In the genomic region with DNA sequence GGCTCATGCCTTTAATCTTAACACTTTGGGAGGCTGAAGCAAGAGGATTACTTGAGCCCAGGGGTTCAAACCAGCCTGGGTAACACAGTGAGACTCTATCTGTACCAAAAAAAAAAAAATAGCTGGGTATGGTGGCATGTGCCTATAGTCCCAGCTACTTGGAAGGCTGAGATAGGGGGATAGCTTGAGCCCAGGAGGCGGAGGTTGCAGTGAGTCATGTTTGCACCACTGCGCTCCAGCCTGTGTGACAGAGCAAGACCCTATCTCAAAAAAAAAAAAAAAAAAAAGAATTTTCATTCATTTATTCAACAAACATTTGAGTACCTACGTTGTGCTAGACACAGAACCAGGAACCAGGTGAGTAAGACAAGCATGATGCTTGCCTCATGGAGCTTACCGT, we compare ENCODE assay signal across 25 cellular contexts.
DNase-seq lines count a peak whose midpoint lies in the region; ATAC-seq and TF ChIP-seq lines count a peak whose summit lies in the region.
"Had no signal": no experiment of that assay in that cellular context is flagged by ENCODE, and none has a peak within 500 bp of the region (broad histone marks: within the 10 kb centered on the region; RNA-seq: fewer than 3 reads in every experiment).

No MANE protein-coding gene starts in this region.

- intact Hi-C loops in lower lobe of right lung (cut with DNase I), result no loop called here

- no peaks in the 10 kb centered on the region for H3K27me3 ChIP-seq in Loucy (ENCODE audit: insufficient read depth, low read length, poor library complexity, severe bottlenecking)
- H3K27me3 ChIP-seq in lower lobe of right lung (ENCODE audit: low read depth), result no peaks in the 10 kb centered on the region
- H3K27me3 ChIP-seq: adrenal gland, left lung had no signal

- no peak overlapping the region for H3K9ac ChIP-seq in Loucy (ENCODE audit: low read depth, low read length, poor library complexity, severe bottlenecking)

- no peak overlapping the region for H3K27ac ChIP-seq in lower lobe of right lung
- H3K27ac ChIP-seq: adrenal gland, left lung, SK-N-MC had no signal

- no peak overlapping the region for H3K4me3 Mint-ChIP-seq in activated naive CD4-positive, alpha-beta T cell treated with anti-CD3 and anti-CD28 coated beads, Interleukin-2, amount 10 ng/mL, durations not matched to agents 7 days and 5 days
- H3K4me3 Mint-ChIP-seq in endothelial cell (ENCODE audit: unreplicated experiment), result no peak overlapping the region
- peak overlapping the region in 1 of 2 donors; percentile 37 for H3K4me3 Mint-ChIP-seq in stimulated activated naive B cell treated with anti-CD40 and anti-IgM and Interleukin-4, amounts not matched to agents 10 μg/mL and 1 μg/mL and 100 μg/mL, for 72 hours
- H3K4me3 Mint-ChIP-seq: activated CD8-positive, alpha-beta T cell treated with anti-CD3 and anti-CD28 coated beads for 36 hours; brain; immature natural killer cell had no signal

- CTCF ChIA-PET in activated naive CD4-positive, alpha-beta T cell treated with anti-CD3 and anti-CD28 coated beads, Interleukin-2, amount 10 ng/mL, durations not matched to agents 7 days and 5 days (lab: Charles Lee), result interaction anchor here (1.5 kb wide), 1 partner anchor 74 kb away, joined by 3 read pairs; no protein-coding TSS in a partner anchor

- ATAC-seq in stimulated activated naive B cell treated with anti-CD40 and anti-IgM and Interleukin-4, amounts not matched to agents 10 μg/mL and 1 μg/mL and 100 μg/mL, for 72 hours (replicated peaks), result no peak
- no peak for ATAC-seq in lower lobe of right lung
- ATAC-seq: activated CD8-positive, alpha-beta T cell treated with anti-CD3 and anti-CD28 coated beads for 36 hours had no signal

- H3K4me3 ChIP-seq in Loucy (ENCODE audit: low read length, poor library complexity, severe bottlenecking) (no peak overlapping the region), lower lobe of right lung (no peak overlapping the region)
- H3K4me3 ChIP-seq: adrenal gland, left lung, mucosa of descending colon, SK-N-MC had no signal

- peaks cover 4% of the 10 kb centered on the region for H3K4me1 ChIP-seq in Loucy (ENCODE audit: insufficient read depth, low read length, poor library complexity, severe bottlenecking)
- peaks cover 24% of the 10 kb centered on the region for H3K4me1 ChIP-seq in lower lobe of right lung

- peaks cover 24% of the 10 kb centered on the region for H3K27me3 Mint-ChIP-seq in activated naive CD4-positive, alpha-beta T cell treated with anti-CD3 and anti-CD28 coated beads, Interleukin-2, amount 10 ng/mL, durations not matched to agents 7 days and 5 days
- H3K27me3 Mint-ChIP-seq in endothelial cell (ENCODE audit: unreplicated experiment), result peaks cover 5% of the 10 kb centered on the region
- no peaks in the 10 kb centered on the region for H3K27me3 Mint-ChIP-seq in stimulated activated naive B cell treated with anti-CD40 and anti-IgM and Interleukin-4, amounts not matched to agents 10 μg/mL and 1 μg/mL and 100 μg/mL, for 72 hours

- TF ChIP-seq CTCF in Loucy (conservative IDR thresholded peaks at IDR 0.05; ENCODE audit: low read length) (no peak), endothelial cell (IDR thresholded peaks at IDR 0.05; ENCODE audit: unreplicated experiment) (no peak), lower lobe of right lung (IDR thresholded peaks at IDR 0.05) (no peak)

- no peaks in the 10 kb centered on the region for H3K9me3 Mint-ChIP-seq in activated naive CD4-positive, alpha-beta T cell treated with anti-CD3 and anti-CD28 coated beads, Interleukin-2, amount 10 ng/mL, durations not matched to agents 7 days and 5 days
- no peaks in the 10 kb centered on the region for H3K9me3 Mint-ChIP-seq in endothelial cell (ENCODE audit: unreplicated experiment)
- peaks cover 9 to 10% of the 10 kb centered on the region in 2 donors for H3K9me3 Mint-ChIP-seq in stimulated activated naive B cell treated with anti-CD40 and anti-IgM and Interleukin-4, amounts not matched to agents 10 μg/mL and 1 μg/mL and 100 μg/mL, for 72 hours
- H3K9me3 Mint-ChIP-seq: activated CD8-positive, alpha-beta T cell treated with anti-CD3 and anti-CD28 coated beads for 36 hours; immature natural killer cell had no signal

- H3K9me3 ChIP-seq in Loucy (ENCODE audit: insufficient read depth, low read depth, low read length), result no peaks in the 10 kb centered on the region
- no peaks in the 10 kb centered on the region for H3K9me3 ChIP-seq in lower lobe of right lung
- H3K9me3 ChIP-seq: adrenal gland, left lung, mucosa of descending colon had no signal

- H3K9me2 ChIP-seq in Loucy (replicated peaks; ENCODE audit: low read depth, low read length), result no peaks in the 10 kb centered on the region

- H3K79me2 ChIP-seq in Loucy (ENCODE audit: insufficient read depth, low read length), result no peaks in the 10 kb centered on the region

- H3F3A ChIP-seq in Loucy (ENCODE audit: low read depth), result no peaks in the 10 kb centered on the region

- H3K4me2 ChIP-seq in Loucy (ENCODE audit: low read depth, low read length, poor library complexity, severe bottlenecking), result no peak overlapping the region

- H3K27ac Mint-ChIP-seq in activated naive CD4-positive, alpha-beta T cell treated with anti-CD3 and anti-CD28 coated beads, Interleukin-2, amount 10 ng/mL, durations not matched to agents 7 days and 5 days, result peak overlapping the region; percentile 68
- peak overlapping the region; percentile 6 for H3K27ac Mint-ChIP-seq in endothelial cell (ENCODE audit: unreplicated experiment)
- H3K27ac Mint-ChIP-seq in stimulated activated naive B cell treated with anti-CD40 and anti-IgM and Interleukin-4, amounts not matched to agents 10 μg/mL and 1 μg/mL and 100 μg/mL, for 72 hours, result peak overlapping the region; percentile 87
- H3K27ac Mint-ChIP-seq: activated CD8-positive, alpha-beta T cell treated with anti-CD3 and anti-CD28 coated beads for 36 hours; immature natural killer cell had no signal

- H3K36me3 Mint-ChIP-seq in activated naive CD4-positive, alpha-beta T cell treated with anti-CD3 and anti-CD28 coated beads, Interleukin-2, amount 10 ng/mL, durations not matched to agents 7 days and 5 days, result no peaks in the 10 kb centered on the region
- no peaks in the 10 kb centered on the region for H3K36me3 Mint-ChIP-seq in endothelial cell (ENCODE audit: low read depth, unreplicated experiment)
- peaks cover 4 to 11% of the 10 kb centered on the region in 2 donors for H3K36me3 Mint-ChIP-seq in stimulated activated naive B cell treated with anti-CD40 and anti-IgM and Interleukin-4, amounts not matched to agents 10 μg/mL and 1 μg/mL and 100 μg/mL, for 72 hours
- H3K36me3 Mint-ChIP-seq: brain, immature natural killer cell had no signal

- H2AFZ ChIP-seq in Loucy (ENCODE audit: low read length), result peak overlapping the region; percentile 41; the same call in 1 of the 2 replicates

- H3K4me1 Mint-ChIP-seq in activated naive CD4-positive, alpha-beta T cell treated with anti-CD3 and anti-CD28 coated beads, Interleukin-2, amount 10 ng/mL, durations not matched to agents 7 days and 5 days, result peaks cover 16% of the 10 kb centered on the region
- H3K4me1 Mint-ChIP-seq in endothelial cell (ENCODE audit: unreplicated experiment), result peaks cover 28% of the 10 kb centered on the region
- peaks cover 30 to 69% of the 10 kb centered on the region in 2 donors for H3K4me1 Mint-ChIP-seq in stimulated activated naive B cell treated with anti-CD40 and anti-IgM and Interleukin-4, amounts not matched to agents 10 μg/mL and 1 μg/mL and 100 μg/mL, for 72 hours
- H3K4me1 Mint-ChIP-seq: immature natural killer cell had no signal

- H3K36me3 ChIP-seq in Loucy (ENCODE audit: insufficient read depth, low read length), result no peaks in the 10 kb centered on the region
- H3K36me3 ChIP-seq in lower lobe of right lung, result no peaks in the 10 kb centered on the region
- H3K36me3 ChIP-seq: adrenal gland, left lung had no signal

- no peak for DNase-seq in activated naive CD4-positive, alpha-beta T cell treated with anti-CD3 and anti-CD28 coated beads, Interleukin-2, amount 10 ng/mL, durations not matched to agents 7 days and 5 days
- DNase-seq in activated naive CD4-positive, alpha-beta T cell treated with Interleukin-2 at 50 U/mL for 16 hours, result no peak
- DNase-seq in endothelial cell (ENCODE audit: low spot score) (no peak), lower lobe of right lung (no peak), NCI-H1417 (lab: John Stamatoyannopoulos, UW) (no peak)
- DNase-seq in stimulated activated naive B cell treated with anti-CD40 and anti-IgM and Interleukin-4, amounts not matched to agents 10 μg/mL and 1 μg/mL and 100 μg/mL, for 72 hours, result no peak
- DNase-seq in stimulated activated CD4-positive, alpha-beta T cell treated with anti-CD3 and anti-CD28 coated beads, Interleukin-12 subunit alpha, Interleukin-12 subunit beta, amount 100 ng/mL, for 4 hours, result no peak
- DNase-seq: activated CD4-positive, CD25-positive, alpha-beta regulatory T cell; activated effector memory CD4-positive, alpha-beta T cell treated with anti-CD3 and anti-CD28 coated beads, Interleukin-2, amount 50 U/mL, for 16 hours; effector memory CD4-positive, alpha-beta T cell; EL; foreskin fibroblast; HCEC 1CT; immature natural killer cell; left lung; NCI-H1048; NCI-H526 treated with DMSO at 0.1 percent for 48 hours; posterior cingulate gyrus; trophoblast cell had no signal

- no peaks in the 10 kb centered on the region for H4K20me1 ChIP-seq in Loucy (ENCODE audit: insufficient read depth, low read length, poor library complexity, severe bottlenecking)

Comparison
In these comparisons a context has a peak if more than half of its experiments do, and no peak if none do; other contexts are left out.
1. H3K27ac Mint-ChIP-seq: peak in every context shown above with its lines; median percentile 87 in stimulated activated naive B cell treated with anti-CD40 and anti-IgM and Interleukin-4, amounts not matched to agents 10 μg/mL and 1 μg/mL and 100 μg/mL, for 72 hours; 68 in activated naive CD4-positive, alpha-beta T cell treated with anti-CD3 and anti-CD28 coated beads, Interleukin-2, amount 10 ng/mL, durations not matched to agents 7 days and 5 days; 6 in endothelial cell.